8 cellular contexts compared by ENCODE assay signal in genomic region chr5:98929123-98929981, GRCh38. TPM values are rescaled to one million over a fixed set of nuclear protein-coding genes. Genes with fewer than 3 reads are reported as not detected.
DNase-seq lines count a peak whose midpoint lies in the region; ATAC-seq, FAIRE-seq and TF ChIP-seq lines count a peak whose summit lies in the region.

No MANE protein-coding gene starts in this region.

- H2AFZ ChIP-seq in Loucy (ENCODE audit: low read length), result peak overlapping the region; percentile 95
- peak overlapping the region; percentile 95 for H2AFZ ChIP-seq in neural progenitor cell (replicated peaks)

- TF ChIP-seq CTCF in Loucy (conservative IDR thresholded peaks at IDR 0.05; ENCODE audit: low read length) (no peak), foreskin keratinocyte (conservative IDR thresholded peaks at IDR 0.05) (no peak), neural progenitor cell (IDR thresholded peaks at IDR 0.05) (no peak)

- H3F3A ChIP-seq in Loucy (ENCODE audit: low read depth), result no peaks in the 10 kb centered on the region
- H3F3A ChIP-seq in neural progenitor cell (ENCODE audit: low read depth), result peaks cover 32% of the 10 kb centered on the region

- no peaks in the 10 kb centered on the region for H3K27me3 Mint-ChIP-seq in neural progenitor cell (ENCODE audit: insufficient read depth, low read depth)

- H3K9me3 ChIP-seq in ES-I3 (ENCODE audit: control insufficient read depth, insufficient read depth, low read length) (no peaks in the 10 kb centered on the region), Loucy (ENCODE audit: insufficient read depth, low read depth, low read length) (no peaks in the 10 kb centered on the region), neural progenitor cell (ENCODE audit: low read depth) (no peaks in the 10 kb centered on the region), stomach smooth muscle (ENCODE audit: control insufficient read depth in 2 of 2, low read length in 2 of 2) (no peaks in the 10 kb centered on the region)

- H3K36me3 ChIP-seq in ES-I3 (ENCODE audit: insufficient read depth, low read length), result 0 out of 2 replicates have a peak, but pooled peaks cover 2% of the 10 kb centered on the region
- peaks cover 8% of the 10 kb centered on the region; the same call in 1 of the 2 replicates for H3K36me3 ChIP-seq in Loucy (ENCODE audit: insufficient read depth, low read length)
- H3K36me3 ChIP-seq in neural progenitor cell, result peaks cover 16% of the 10 kb centered on the region
- H3K36me3 ChIP-seq in stomach smooth muscle (ENCODE audit: control insufficient read depth in 2 of 2, insufficient read depth in 2 of 2, low read length in 2 of 2), result peaks cover 0 to 3% of the 10 kb centered on the region in 2 donors

- H3K4me1 Mint-ChIP-seq in neural progenitor cell, result peaks cover 26% of the 10 kb centered on the region

- DNase-seq in H54 (ENCODE audit: insufficient read length, low spot score), result peak; percentile 78
- peak; percentile 97 for DNase-seq in SIG-M5 treated with dmso at 0.1 percent for 504 hours (lab: John Stamatoyannopoulos, UW; ENCODE audit: unreplicated experiment)
- peak; percentile 72 to 91 (median 86) for DNase-seq in activated naive CD4-positive, alpha-beta T cell (lab: John Stamatoyannopoulos, UW)
- DNase-seq in foreskin keratinocyte, result peak; percentile 92 to 95
- peak; percentile 95 for DNase-seq in neural progenitor cell (ENCODE audit: low spot score)

- FAIRE-seq in H54 (lab: Jason Lieb, UNC), result peak; percentile 97

- peak overlapping the region; percentile 92 for H3K27ac ChIP-seq in foreskin keratinocyte
- peak overlapping the region; percentile 99 for H3K27ac ChIP-seq in neural progenitor cell
- H3K27ac ChIP-seq in stomach smooth muscle (ENCODE audit: low read length), result peak overlapping the region; percentile 100

- H3K79me2 ChIP-seq in Loucy (ENCODE audit: insufficient read depth, low read length) (peaks cover 54% of the 10 kb centered on the region), neural progenitor cell (ENCODE audit: low read depth) (peaks cover 66% of the 10 kb centered on the region)

- no peaks in the 10 kb centered on the region for H3K4me1 ChIP-seq in ES-I3 (ENCODE audit: insufficient read depth, low read length)
- H3K4me1 ChIP-seq in Loucy (ENCODE audit: insufficient read depth, low read length, poor library complexity, severe bottlenecking), result peaks cover 15% of the 10 kb centered on the region
- peaks cover 14% of the 10 kb centered on the region for H3K4me1 ChIP-seq in foreskin keratinocyte
- H3K4me1 ChIP-seq in neural progenitor cell, result peaks cover 24% of the 10 kb centered on the region
- no peaks in the 10 kb centered on the region for H3K4me1 ChIP-seq in stomach smooth muscle (ENCODE audit: control insufficient read depth, insufficient read depth, low read length)

- peak overlapping the region; percentile 94 for H3K4me3 Mint-ChIP-seq in neural progenitor cell

- no peaks in the 10 kb centered on the region for H3K27me3 ChIP-seq in Loucy (ENCODE audit: insufficient read depth, low read length, poor library complexity, severe bottlenecking)
- no peaks in the 10 kb centered on the region for H3K27me3 ChIP-seq in foreskin keratinocyte
- H3K27me3 ChIP-seq in neural progenitor cell, result no peaks in the 10 kb centered on the region
- no peaks in the 10 kb centered on the region for H3K27me3 ChIP-seq in stomach smooth muscle (ENCODE audit: control insufficient read depth in 1 of 2, insufficient read depth in 2 of 2, low read length in 2 of 2)

- H3K4me3 ChIP-seq in Loucy (ENCODE audit: low read length, poor library complexity, severe bottlenecking) (peak overlapping the region; percentile 89), neural progenitor cell (peak overlapping the region; percentile 97), stomach smooth muscle (ENCODE audit: low read length in 2 of 2) (peak overlapping the region; percentile 91 to 92)

- TF ChIP-seq POLR2A in H54 (IDR thresholded peaks at IDR 0.05; ENCODE audit: low read depth, low read length), result peak; percentile 69

- ATAC-seq in foreskin keratinocyte, result peak; percentile 84

- H3K9me3 Mint-ChIP-seq in neural progenitor cell, result no peaks in the 10 kb centered on the region

- no peaks in the 10 kb centered on the region for H3K9me2 ChIP-seq in Loucy (replicated peaks; ENCODE audit: low read depth, low read length)

- H4K20me1 ChIP-seq in Loucy (ENCODE audit: insufficient read depth, low read length, poor library complexity, severe bottlenecking), result peaks cover 38% of the 10 kb centered on the region
- peaks cover 58% of the 10 kb centered on the region for H4K20me1 ChIP-seq in neural progenitor cell (ENCODE audit: low read depth)

- H3K4me2 ChIP-seq in Loucy (ENCODE audit: low read depth, low read length, poor library complexity, severe bottlenecking) (peak overlapping the region; percentile 80), neural progenitor cell (peak overlapping the region; percentile 90)

- peaks cover 10% of the 10 kb centered on the region for H3K36me3 Mint-ChIP-seq in neural progenitor cell

- peak overlapping the region; percentile 82 for H3K9ac ChIP-seq in ES-I3 (ENCODE audit: low read depth, low read length)
- peak overlapping the region; percentile 94 for H3K9ac ChIP-seq in Loucy (ENCODE audit: low read depth, low read length, poor library complexity, severe bottlenecking)
- H3K9ac ChIP-seq in neural progenitor cell, result peak overlapping the region; percentile 84
- peak overlapping the region; percentile 100 for H3K9ac ChIP-seq in stomach smooth muscle (ENCODE audit: low read length in 2 of 2)

- peak overlapping the region; percentile 86 for H3K27ac Mint-ChIP-seq in neural progenitor cell

RNA-seq across cellular contexts. Expression of gene CHD1, which starts 0.5 kb away (rescaled TPM):
- total RNA-seq in foreskin keratinocyte (37.0 and 46.3 TPM in 2 replicates), neural progenitor cell (ENCODE audit: low replicate concordance) (112 and 198 TPM in 2 replicates)
- polyA plus RNA-seq in foreskin keratinocyte, result 8.0 and 11.8 TPM in 2 replicates

Comparison
In these comparisons a context has a peak if more than half of its experiments do, and no peak if none do; other contexts are left out.
1. Peak in every context shown above with its lines: DNase-seq, ATAC-seq, H3K4me3 ChIP-seq and H3K27ac ChIP-seq.